ENCODE assay signal across 14 cellular contexts in genomic region chr4:3452376-3452775, GRCh38. TPM values are rescaled to one million over a fixed set of nuclear protein-coding genes. Genes with fewer than 3 reads are reported as not detected.
A peak's percentile ranks its signal among the peaks of the same experiment; 100 is the strongest.
DNase-seq lines count a peak whose midpoint lies in the region; FAIRE-seq and TF ChIP-seq lines count a peak whose summit lies in the region.
"Had no signal": no experiment of that assay in that cellular context is flagged by ENCODE, and none has a peak within 500 bp of the region (broad histone marks: within the 10 kb centered on the region; RNA-seq: fewer than 3 reads in every experiment).

No MANE protein-coding gene starts in this region.

- H3K9me3 ChIP-seq in astrocyte (ENCODE audit: insufficient read depth, low read depth, low read length), result no peaks in the 10 kb centered on the region

- no peak for FAIRE-seq in astrocyte (lab: Jason Lieb, UNC)
- FAIRE-seq: endometrium had no signal

- DNase-seq in HFF-Myc (ENCODE audit: extremely low read depth, low read depth) (no peak), astrocyte (ENCODE audit: low read depth) (no peak), left kidney (ENCODE audit: low read depth, low spot score) (peak; percentile 57), inferior parietal cortex (ENCODE audit: extremely low spot score) (no peak), Kasumi-1 (lab: John Stamatoyannopoulos, UW) (no peak), NCI-H510A treated with DMSO at 0.1 percent for 48 hours (lab: John Stamatoyannopoulos, UW) (no peak), head of caudate nucleus (no peak)
- DNase-seq: activated CD4-positive, CD25-positive, alpha-beta regulatory T cell; activated naive CD4-positive, alpha-beta T cell treated with Interleukin-2 at 50 U/mL for 16 hours; DMS79; NK-92 treated with Interleukin-12 subunit alpha and Interleukin-12 subunit beta, amount 100 ng/mL, for 24 hours had no signal

- H3K79me2 ChIP-seq in astrocyte (ENCODE audit: insufficient read depth, low read length), result no peaks in the 10 kb centered on the region

- intact Hi-C loops in head of caudate nucleus (cut with DNase I), result no loop called here

- H3K36me3 ChIP-seq in astrocyte (ENCODE audit: insufficient read depth, low read length), result no peaks in the 10 kb centered on the region

- H3K27ac ChIP-seq in C4-2B, result no peak overlapping the region
- no peak overlapping the region for H3K27ac ChIP-seq in astrocyte (ENCODE audit: low read depth, low read length)

- peaks cover 2% of the 10 kb centered on the region for H3K4me1 Mint-ChIP-seq in astrocyte (ENCODE audit: low read depth, unreplicated experiment)

- H3K36me3 Mint-ChIP-seq in astrocyte (ENCODE audit: low read depth, unreplicated experiment), result peaks cover 4% of the 10 kb centered on the region

- H3K27me3 Mint-ChIP-seq in astrocyte (ENCODE audit: low read depth, unreplicated experiment), result peaks cover 14% of the 10 kb centered on the region

- no peak overlapping the region for H3K4me3 ChIP-seq in HFF-Myc (replicated peaks; ENCODE audit: low read depth, low read length)
- no peak overlapping the region for H3K4me3 ChIP-seq in astrocyte (ENCODE audit: insufficient read depth, low read depth, low read length)
- H3K4me3 ChIP-seq: lung had no signal

- no peak overlapping the region for H3K4me3 Mint-ChIP-seq in astrocyte (ENCODE audit: unreplicated experiment)

- H3K27ac Mint-ChIP-seq in astrocyte (ENCODE audit: unreplicated experiment), result no peak overlapping the region

- H3K4me1 ChIP-seq in astrocyte (ENCODE audit: insufficient read depth, low read length), result peaks cover 9% of the 10 kb centered on the region

- TF ChIP-seq CTCF in C4-2B (conservative IDR thresholded peaks at IDR 0.05) (peak; percentile 43), HFF-Myc (IDR thresholded peaks at IDR 0.05; ENCODE audit: low read depth, low read length, missing control alignments) (peak; percentile 58), astrocyte (IDR thresholded peaks at IDR 0.05; ENCODE audit: insufficient read depth, low read depth, low read length) (peak; percentile 28)

- H3K27me3 ChIP-seq in astrocyte (ENCODE audit: insufficient read depth, low read length), result no peaks in the 10 kb centered on the region

- peaks cover 19% of the 10 kb centered on the region for H3K9me3 Mint-ChIP-seq in astrocyte (ENCODE audit: unreplicated experiment)

- no peaks in the 10 kb centered on the region for H4K20me1 ChIP-seq in astrocyte (ENCODE audit: insufficient read depth, low read length)

- H2AFZ ChIP-seq in astrocyte (ENCODE audit: low read depth, low read length), result no peak overlapping the region

- H3K4me2 ChIP-seq in astrocyte (ENCODE audit: low read length), result peak overlapping the region; percentile 51

- no peak overlapping the region for H3K9ac ChIP-seq in astrocyte (ENCODE audit: low read length)

RNA-seq across cellular contexts. Expression of gene HGFAC, which starts 10.6 kb away (rescaled TPM):
- 0.38 and 0.52 TPM in 2 replicates for total RNA-seq in astrocyte

RNA-seq across cellular contexts. Expression of gene DOK7, which starts 10.7 kb away (rescaled TPM):
- total RNA-seq in astrocyte, result not detected in 2 replicates
